In genomic region chr19:58401825-58402433, GRCh38 we compare ENCODE assay signal across 1 cellular context.
A peak's percentile ranks its signal among the peaks of the same experiment; 100 is the strongest.
TF ChIP-seq lines count a peak whose summit lies in the region.

No MANE protein-coding gene starts in this region.

TF ChIP-seq in HepG2, 621 proteins besides CTCF, POLR2A, EP300 and RAD21:
- TF ChIP-seq ZNF33A (CRISPR knock-in tag; IDR thresholded peaks at IDR 0.05; ENCODE audit: borderline replicate concordance): no peak
- 0 out of 2 replicates have a peak, but pooled peaks have one; percentile 28 for TF ChIP-seq ZNF770 (CRISPR knock-in tag; IDR thresholded peaks at IDR 0.05)
